9 cellular contexts compared by ENCODE assay signal in the genomic region with DNA sequence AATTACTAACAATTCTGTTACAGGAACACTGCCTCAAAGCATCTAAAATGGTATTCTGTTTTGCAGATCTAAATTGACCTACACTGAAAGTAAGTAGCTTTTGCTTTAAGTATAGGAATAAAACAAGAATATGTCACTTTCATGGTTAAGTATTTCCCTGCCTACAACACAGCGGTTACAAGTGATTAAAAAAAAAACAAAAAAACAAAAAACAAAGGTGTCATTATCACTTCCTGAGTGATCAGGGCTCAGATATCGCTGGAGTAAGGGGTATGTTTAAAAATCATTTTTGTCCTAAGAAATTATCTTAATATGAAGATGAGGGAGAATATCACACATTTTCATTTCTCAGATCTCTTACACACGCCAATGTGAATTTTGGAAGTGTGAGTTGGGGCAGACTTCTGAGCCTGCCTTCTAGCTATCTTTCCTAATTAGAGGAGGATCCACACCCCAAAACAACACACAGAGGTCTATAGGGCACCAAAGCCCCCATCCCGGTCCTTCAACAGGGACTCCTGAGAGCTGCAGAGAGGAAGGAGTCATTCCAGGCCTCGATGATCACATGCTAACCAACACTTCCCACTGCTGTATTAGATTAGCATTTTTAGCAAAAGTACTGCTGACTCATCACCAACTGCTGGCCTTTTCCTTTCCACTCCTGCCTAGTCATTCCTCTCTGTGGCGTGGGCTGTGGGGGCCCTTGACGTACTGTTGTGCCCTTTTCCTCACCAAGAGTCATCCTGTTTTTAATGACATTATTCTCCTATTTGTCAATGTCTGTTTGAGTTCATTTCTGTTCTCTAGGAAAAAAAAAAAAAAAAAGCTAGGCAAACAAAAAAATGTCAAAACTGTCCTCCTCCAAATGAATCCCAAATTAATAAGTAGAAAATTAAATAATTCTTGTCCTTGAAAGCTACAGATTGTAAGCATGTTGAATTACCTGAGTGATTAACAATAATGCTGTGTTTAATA. TPM values are rescaled to one million over a fixed set of nuclear protein-coding genes. Genes with fewer than 3 reads are reported as not detected.
A peak's percentile ranks its signal among the peaks of the same experiment; 100 is the strongest.
DNase-seq lines count a peak whose midpoint lies in the region; FAIRE-seq and TF ChIP-seq lines count a peak whose summit lies in the region.
"Had no signal": no experiment of that assay in that cellular context is flagged by ENCODE, and none has a peak within 500 bp of the region (broad histone marks: within the 10 kb centered on the region; RNA-seq: fewer than 3 reads in every experiment).

No MANE protein-coding gene starts in this region.

- no peaks in the 10 kb centered on the region for H3K36me3 ChIP-seq in ascending aorta

- POLR2A ChIA-PET in GM10248 (lab: Yijun Ruan, JAX): interaction anchor here (0.5 to 0.9 kb wide), 3 partner anchors 90 to 1502 kb away, joined by 4 to 5 read pairs (median 4); no protein-coding TSS in a partner anchor

- H3K4me3 ChIP-seq in HFF-Myc (replicated peaks; ENCODE audit: low read depth, low read length) (no peak overlapping the region), ascending aorta (no peak overlapping the region)

- FAIRE-seq in islet of Langerhans (lab: Jason Lieb, UNC): peak; percentile 79
- FAIRE-seq: TTC549 had no signal

- DNase-seq in GM10248 (ENCODE audit: extremely low spot score) (peak; percentile 33), HFF-Myc (ENCODE audit: extremely low read depth, low read depth) (peak; percentile 82), OCI-M1 (lab: John Stamatoyannopoulos, UW) (peak; percentile 93), ascending aorta (ENCODE audit: low spot score in 2 of 2) (peak; percentile 36 to 83), NCI-H1436 treated with DMSO at 0.1 percent for 48 hours (lab: John Stamatoyannopoulos, UW) (no peak), DMS79 treated with DMSO at 0.1 percent for 48 hours (lab: John Stamatoyannopoulos, UW) (no peak)
- peak; percentile 82 for DNase-seq in stimulated activated CD4-positive, alpha-beta T cell treated with anti-CD3 and anti-CD28 coated beads, Interleukin-1b, Interleukin-23, amount 100 ng/mL, for 48 hours

- intact Hi-C loops in ascending aorta (cut with DNase I): no loop called here

- CTCF ChIA-PET in GM10248 (lab: Yijun Ruan, JAX): interaction anchor here (1.0 to 1.7 kb wide), 4 partner anchors 10 to 303 kb away, joined by 3 to 4 read pairs (median 3); no protein-coding TSS in a partner anchor

- H3K27me3 ChIP-seq in ascending aorta: no peaks in the 10 kb centered on the region

- H3K4me1 ChIP-seq in ascending aorta: peaks cover 0 to 5% of the 10 kb centered on the region in 2 donors

- no peak for TF ChIP-seq CTCF in GM10248 (IDR thresholded peaks at IDR 0.05; ENCODE audit: control extremely low read depth, extremely low read depth, low read depth, missing control alignments)
- no peak for TF ChIP-seq CTCF in HFF-Myc (IDR thresholded peaks at IDR 0.05; ENCODE audit: low read depth, low read length, missing control alignments)
- TF ChIP-seq CTCF in ascending aorta (IDR thresholded peaks at IDR 0.05): no peak

- H3K27ac ChIP-seq in ascending aorta: no peak overlapping the region

- peaks cover 0 to 3% of the 10 kb centered on the region in 2 donors for H3K9me3 ChIP-seq in ascending aorta

RNA-seq across cellular contexts. Expression of gene PRTFDC1, which starts 31.2 kb away (rescaled TPM):
- 3.6 TPM for total RNA-seq in ascending aorta

Comparison
In these comparisons a context has a peak if more than half of its experiments do, and no peak if none do; other contexts are left out.
1. DNase-seq: peak in GM10248 (single experiment), HFF-Myc (single experiment), OCI-M1 (single experiment), ascending aorta (2 of 2) and stimulated activated CD4-positive, alpha-beta T cell treated with anti-CD3 and anti-CD28 coated beads, Interleukin-1b, Interleukin-23, amount 100 ng/mL, for 48 hours (single experiment); none in NCI-H1436 treated with DMSO at 0.1 percent for 48 hours (single experiment) and DMS79 treated with DMSO at 0.1 percent for 48 hours (single experiment).